In the genomic region with DNA sequence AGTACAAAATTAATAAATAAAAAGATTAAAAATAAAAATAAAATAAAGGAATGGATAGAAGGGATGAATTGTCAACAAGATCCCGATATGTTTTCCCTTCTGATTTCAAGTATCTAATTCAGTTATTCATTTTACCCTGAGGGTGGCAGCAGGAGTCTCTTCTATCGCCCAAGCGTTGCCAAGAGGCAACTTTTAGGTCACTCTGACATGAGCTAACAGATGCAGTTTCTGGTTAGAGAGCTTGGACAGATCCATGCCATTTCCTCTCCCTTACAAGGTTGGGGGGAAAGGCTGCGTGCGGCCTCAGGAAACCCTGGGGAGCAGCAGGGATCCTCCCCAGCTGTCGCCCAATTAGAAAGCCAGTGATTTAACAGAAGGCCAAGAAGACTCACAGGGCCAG, we compare ENCODE assay signal across 8 cellular contexts. TPM values are rescaled to one million over a fixed set of nuclear protein-coding genes. Genes with fewer than 3 reads are reported as not detected.
DNase-seq lines count a peak whose midpoint lies in the region; ATAC-seq and FAIRE-seq lines count a peak whose summit lies in the region.

No MANE protein-coding gene starts in this region.

- H3K4me3 ChIP-seq in CD8-positive, alpha-beta memory T cell (ENCODE audit: low read length): no peak overlapping the region
- H3K4me3 ChIP-seq in small intestine (ENCODE audit: low read depth in 1 of 2, low read length in 2 of 2): no peak overlapping the region

- FAIRE-seq in small intestine (lab: Jason Lieb, UNC): no peak

- WGBS in small intestine, 3 donors: 22 to 35% (median 34%) methylated on average over 6 of the region's 6 CpGs

- H3K4me1 ChIP-seq in CD8-positive, alpha-beta memory T cell (ENCODE audit: insufficient read depth, low read length): no peaks in the 10 kb centered on the region
- H3K4me1 ChIP-seq in small intestine (ENCODE audit: control insufficient read depth in 2 of 2, insufficient read depth in 1 of 2, low read depth in 1 of 2, low read length in 1 of 2): no peaks in the 10 kb centered on the region

- no peaks in the 10 kb centered on the region for H3K27me3 ChIP-seq in CD8-positive, alpha-beta memory T cell (ENCODE audit: insufficient read depth, low read length, poor library complexity, severe bottlenecking)
- H3K27me3 ChIP-seq in small intestine (ENCODE audit: control insufficient read depth in 2 of 2, insufficient read depth in 2 of 2, low read length in 2 of 2): no peaks in the 10 kb centered on the region

- H3K9me3 Mint-ChIP-seq in CD8-positive, alpha-beta memory T cell: no peaks in the 10 kb centered on the region

- H3K27ac ChIP-seq in CD8-positive, alpha-beta memory T cell (ENCODE audit: low read depth, low read length): no peak overlapping the region
- no peak overlapping the region for H3K27ac ChIP-seq in small intestine (ENCODE audit: low read depth in 1 of 2, low read length in 1 of 2)

- H3K36me3 Mint-ChIP-seq in CD8-positive, alpha-beta memory T cell: no peaks in the 10 kb centered on the region

- no peaks in the 10 kb centered on the region for H3K36me3 ChIP-seq in CD8-positive, alpha-beta memory T cell (ENCODE audit: insufficient read depth, low read length)
- H3K36me3 ChIP-seq in small intestine (ENCODE audit: control insufficient read depth in 2 of 2, insufficient read depth in 2 of 2, low read length in 2 of 2): no peaks in the 10 kb centered on the region

- H3K9me3 ChIP-seq in CD8-positive, alpha-beta memory T cell (ENCODE audit: low read length): no peaks in the 10 kb centered on the region
- H3K9me3 ChIP-seq in small intestine (ENCODE audit: control insufficient read depth, low read depth): no peaks in the 10 kb centered on the region

- POLR2A ChIA-PET in CD8-positive, alpha-beta memory T cell (lab: Charles Lee): no interaction called here

- no peak for ATAC-seq in HG02870 (IDR thresholded peaks at IDR 0.05; ENCODE audit: unreplicated experiment)

- peak overlapping the region in 1 of 8 donors; percentile 93 for H3K27ac Mint-ChIP-seq in CD8-positive, alpha-beta memory T cell

- peaks cover 0 to 6% of the 10 kb centered on the region in 2 donors for H3K27me3 Mint-ChIP-seq in CD8-positive, alpha-beta memory T cell

- DNase-seq in CD8-positive, alpha-beta memory T cell: peak; percentile 3 to 49 (median 32)
- peak; percentile 39 for DNase-seq in HT-29 (ENCODE audit: low spot score)
- peak; percentile 68 for DNase-seq in RKO (ENCODE audit: low spot score)
- peak; percentile 53 for DNase-seq in astrocyte of the hippocampus (ENCODE audit: low read depth, low spot score)
- DNase-seq in iPS DF 19.7 (ENCODE audit: low read depth, low spot score): peak; percentile 42
- DNase-seq in small intestine: peak; percentile 21
- no peak for DNase-seq in LoVo (ENCODE audit: low spot score)

- H3K4me1 Mint-ChIP-seq in CD8-positive, alpha-beta memory T cell: peaks cover 1 to 3% (median 3%) of the 10 kb centered on the region in 3 donors

- CTCF ChIA-PET in CD8-positive, alpha-beta memory T cell (lab: Charles Lee): interaction anchor here (0.8 to 2.6 kb wide), 19 partner anchors 9 to 380 kb away, joined by 3 to 17 read pairs (median 5); a partner anchor contains a TSS

- no peak overlapping the region for H3K4me3 Mint-ChIP-seq in CD8-positive, alpha-beta memory T cell

RNA-seq across cellular contexts. Expression of a gene that starts 35.3 kb away (rescaled TPM):
- total RNA-seq in CD8-positive, alpha-beta memory T cell: 10 to 100 TPM; 81.9 to 84.0 TPM
- 33.5 TPM for polyA plus RNA-seq in CD8-positive, alpha-beta memory T cell
- 0.15 and 0.50 TPM in 2 replicates for total RNA-seq in HT-29 (2014; rRNA removed; shearing (Covaris generic))
- polyA plus RNA-seq in small intestine: 1 to 10 TPM; 1.1 to 4.9 (median 4.7) TPM

RNA-seq across cellular contexts. Expression of a gene that starts 48.2 kb away (rescaled TPM):
- total RNA-seq in CD8-positive, alpha-beta memory T cell: 10 to 100 TPM; 32.1 to 33.2 TPM
- 17.2 TPM for polyA plus RNA-seq in CD8-positive, alpha-beta memory T cell
- 25.3 and 26.2 TPM in 2 replicates for total RNA-seq in HT-29 (2014; rRNA removed; shearing (Covaris generic))
- 1 to 10 TPM; 2.2 to 8.5 (median 4.1) TPM for polyA plus RNA-seq in small intestine

RNA-seq across cellular contexts. Expression of a gene that starts 51.0 kb away (rescaled TPM):
- total RNA-seq in CD8-positive, alpha-beta memory T cell: 10 to 100 TPM; 47.5 to 48.0 TPM
- 48.3 TPM for polyA plus RNA-seq in CD8-positive, alpha-beta memory T cell
- 120 and 165 TPM in 2 replicates for total RNA-seq in HT-29 (2014; rRNA removed; shearing (Covaris generic))
- polyA plus RNA-seq in small intestine: 100 to 1,000 TPM; 107 to 326 (median 318) TPM

Comparison
In these comparisons a context has a peak if more than half of its experiments do, and no peak if none do; other contexts are left out.
1. RNA of a gene that starts 35.3 kb away (total RNA-seq): 81.9 to 84.0 TPM in CD8-positive, alpha-beta memory T cell; 0.15 to 0.50 TPM in HT-29; every median in the first group is over 10 times any median in the second.